In genomic region chr11:47564933-47565339, GRCh38 we compare ENCODE assay signal across 8 cellular contexts. TPM values are rescaled to one million over a fixed set of nuclear protein-coding genes. Genes with fewer than 3 reads are reported as not detected.
DNase-seq lines count a peak whose midpoint lies in the region; ATAC-seq and TF ChIP-seq lines count a peak whose summit lies in the region.

No MANE protein-coding gene starts in this region.

- intact Hi-C loops in CD14-positive monocyte (cut with micrococcal nuclease): loop anchor here (5.0 kb wide), 2 partner anchors 78 to 83 kb away; no protein-coding TSS in a partner anchor

- H3K27me3 ChIP-seq in kidney epithelial cell (ENCODE audit: control insufficient read depth, insufficient read depth, low read length) (no peaks in the 10 kb centered on the region), tibial nerve (no peaks in the 10 kb centered on the region)

- DNase-seq in CD14-positive monocyte (ENCODE audit: low spot score): no peak
- no peak for DNase-seq in kidney epithelial cell (ENCODE audit: low read depth)
- no peak for DNase-seq in tibial nerve (ENCODE audit: low spot score in 2 of 2)
- no peak for DNase-seq in GM10248 (ENCODE audit: extremely low spot score)
- no peak for DNase-seq in stimulated activated naive CD4-positive, alpha-beta T cell (lab: John Stamatoyannopoulos, UW)
- DNase-seq in iPS-NIHi11 (ENCODE audit: low spot score): no peak

- H3K9me3 ChIP-seq in tibial nerve: no peaks in the 10 kb centered on the region

- H3K4me3 ChIP-seq in kidney epithelial cell (ENCODE audit: low read depth, low read length): peak overlapping the region; percentile 75
- peak overlapping the region; percentile 78 to 81 (median 80) for H3K4me3 ChIP-seq in tibial nerve

- H3K4me3 Mint-ChIP-seq in CD14-positive monocyte: peak overlapping the region; percentile 85 to 86

- TF ChIP-seq CTCF in CD14-positive monocyte (IDR thresholded peaks at IDR 0.05): no peak
- no peak for TF ChIP-seq CTCF in kidney epithelial cell (IDR thresholded peaks at IDR 0.05; ENCODE audit: insufficient read depth, low read length, poor library complexity, severe bottlenecking)
- no peak for TF ChIP-seq CTCF in tibial nerve (IDR thresholded peaks at IDR 0.05)
- no peak for TF ChIP-seq CTCF in GM10248 (IDR thresholded peaks at IDR 0.05; ENCODE audit: control extremely low read depth, extremely low read depth, low read depth, missing control alignments)

- H3K36me3 ChIP-seq in kidney epithelial cell (ENCODE audit: control insufficient read depth, insufficient read depth, low read length) (no peaks in the 10 kb centered on the region), tibial nerve (peaks cover 0 to 18% (median 0%) of the 10 kb centered on the region in 3 donors)

- peaks cover 0 to 2% (median 0%) of the 10 kb centered on the region in 7 donors for H3K9me3 Mint-ChIP-seq in CD14-positive monocyte

- H3K36me3 Mint-ChIP-seq in CD14-positive monocyte: peaks cover 4 to 13% of the 10 kb centered on the region in 2 donors

- H3K27ac ChIP-seq in adipose tissue (ENCODE audit: low read depth, low read length): peak overlapping the region; percentile 68
- peak overlapping the region; percentile 75 to 93 (median 88) for H3K27ac ChIP-seq in tibial nerve

- peak; percentile 28 for ATAC-seq in HG02970 (IDR thresholded peaks at IDR 0.05; ENCODE audit: low FRiP score, unreplicated experiment)

- peak overlapping the region in 6 of 7 donors; percentile 13 to 85 (median 71) for H3K27ac Mint-ChIP-seq in CD14-positive monocyte

- WGBS in adipose tissue, 3 donors: 8 to 10% (median 9%) methylated on average over 11 of the region's 11 CpGs
- 10 to 20% methylated on average over 9 to 11 of the region's 11 CpGs for WGBS in tibial nerve, 2 donors

- CTCF ChIA-PET in GM10248 (lab: Yijun Ruan, JAX): interaction anchor here (0.9 to 5.4 kb wide), 6 partner anchors 10 to 207 kb away, joined by 3 to 43 read pairs (median 4); partner anchors contain the start of genes CELF1, KBTBD4 and NDUFS3

- peaks cover 0 to 2% (median 0%) of the 10 kb centered on the region in 3 donors for H3K27me3 Mint-ChIP-seq in CD14-positive monocyte (ENCODE audit: low read depth in 3 of 3)

- no peak for TF ChIP-seq POLR2A in tibial nerve (IDR thresholded peaks at IDR 0.05)

- POLR2A ChIA-PET in GM10248 (lab: Yijun Ruan, JAX): interaction anchor here (0.5 to 0.6 kb wide), 2 partner anchors 36 to 95 kb away, joined by 3 read pairs; no protein-coding TSS in a partner anchor

- peaks cover 0 to 21% (median 8%) of the 10 kb centered on the region in 4 donors for H3K4me1 ChIP-seq in tibial nerve

- no peak for TF ChIP-seq EP300 in tibial nerve (IDR thresholded peaks at IDR 0.05)

- H3K4me1 Mint-ChIP-seq in CD14-positive monocyte: peaks cover 20% of the 10 kb centered on the region

RNA-seq across cellular contexts. Expression of gene PTPMT1, which starts 0.5 kb away (rescaled TPM):
- polyA plus RNA-seq in CD14-positive monocyte (10 to 100 TPM; 83.3 to 87.8 TPM), adipose tissue (10 to 100 TPM; 39.0 to 75.4 (median 52.2) TPM)
- total RNA-seq in kidney epithelial cell (141 and 166 TPM in 2 replicates), tibial nerve (100 to 1,000 TPM in 3 of 4 donors, 10 to 100 TPM in 1; 97.3 to 158 (median 137) TPM)

RNA-seq across cellular contexts. Expression of gene CELF1, which starts 12.0 kb away (rescaled TPM):
- polyA plus RNA-seq in CD14-positive monocyte (10 to 100 TPM; 27.2 to 39.9 TPM), adipose tissue (10 to 100 TPM; 15.2 to 32.3 (median 29.1) TPM)
- total RNA-seq in kidney epithelial cell (76.3 and 90.6 TPM in 2 replicates), tibial nerve (100 to 1,000 TPM in 3 of 4 donors, 10 to 100 TPM in 1; 70.3 to 144 (median 127) TPM)

RNA-seq across cellular contexts. Expression of gene KBTBD4, which starts 13.8 kb away (rescaled TPM):
- polyA plus RNA-seq in CD14-positive monocyte (10 to 100 TPM; 13.8 to 16.9 TPM), adipose tissue (1 to 10 TPM; 6.9 to 9.7 (median 9.1) TPM)
- total RNA-seq in kidney epithelial cell (19.6 and 21.5 TPM in 2 replicates), tibial nerve (10 to 100 TPM; 18.0 to 20.8 (median 19.5) TPM)

RNA-seq across cellular contexts. Expression of gene NDUFS3, which starts 13.9 kb away (rescaled TPM):
- polyA plus RNA-seq in CD14-positive monocyte (100 to 1,000 TPM; 104 to 107 TPM), adipose tissue (10 to 100 TPM; 63.6 to 99.6 (median 96.9) TPM)
- total RNA-seq in kidney epithelial cell (71.3 and 84.5 TPM in 2 replicates), tibial nerve (10 to 100 TPM; 55.1 to 65.4 (median 61.1) TPM)

RNA-seq across cellular contexts. Expression of gene FAM180B, which starts 21.5 kb away (rescaled TPM):
- polyA plus RNA-seq in CD14-positive monocyte: not detected
- polyA plus RNA-seq in adipose tissue: 1 to 10 TPM in 1 of 3 donors, under 1 TPM in 1, not detected in 1; 0.43 to 1.8 TPM
- total RNA-seq in kidney epithelial cell: not detected in 2 replicates
- 10 to 100 TPM in 1 of 4 donors, 1 to 10 TPM in 3; 3.3 to 22.7 (median 4.1) TPM for total RNA-seq in tibial nerve
